12 cellular contexts compared by ENCODE assay signal in the genomic region with DNA sequence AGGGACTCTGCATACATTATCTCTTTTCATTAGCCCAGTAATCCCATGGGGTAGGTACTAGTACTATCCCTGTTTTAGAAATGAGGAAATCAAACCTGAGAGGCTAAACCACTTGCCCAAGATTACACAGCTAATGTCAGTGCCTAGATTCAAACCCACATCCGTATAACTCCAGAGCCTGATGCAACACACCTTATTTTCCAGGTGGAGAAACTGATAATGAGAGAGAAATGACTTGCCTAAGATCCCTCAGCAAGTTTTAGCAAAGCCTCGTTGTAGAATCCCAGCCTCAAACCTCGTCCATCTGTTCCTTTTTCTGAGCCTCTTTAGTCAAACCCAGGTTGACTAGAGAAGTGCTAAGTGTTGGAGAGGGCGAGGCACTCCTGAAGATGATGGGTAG. TPM values are rescaled to one million over a fixed set of nuclear protein-coding genes. Genes with fewer than 3 reads are reported as not detected.
A peak's percentile ranks its signal among the peaks of the same experiment; 100 is the strongest.
DNase-seq lines count a peak whose midpoint lies in the region; ATAC-seq and TF ChIP-seq lines count a peak whose summit lies in the region.
"Had no signal": no experiment of that assay in that cellular context is flagged by ENCODE, and none has a peak within 500 bp of the region (broad histone marks: within the 10 kb centered on the region; RNA-seq: fewer than 3 reads in every experiment).

No MANE protein-coding gene starts in this region.

- H3K27ac ChIP-seq in IMR-90 (ENCODE audit: insufficient read depth, low read length) (no peak overlapping the region), rectal smooth muscle tissue (ENCODE audit: low read depth, low read length) (peak overlapping the region; percentile 94)

- H3K4me3 ChIP-seq in IMR-90 (ENCODE audit: insufficient read depth, low read depth, low read length) (no peak overlapping the region), rectal smooth muscle tissue (ENCODE audit: low read length) (no peak overlapping the region)

- peak overlapping the region; percentile 73 for H4K91ac ChIP-seq in IMR-90 (ENCODE audit: insufficient read depth, low read depth, low read length)

- peak overlapping the region; percentile 88 for H3K4me3 Mint-ChIP-seq in glutamatergic neuron (ENCODE audit: unreplicated experiment)

- H2AK5ac ChIP-seq in IMR-90 (ENCODE audit: low read depth, low read length) = peak overlapping the region; percentile 47

- H3K18ac ChIP-seq in IMR-90 (ENCODE audit: low read depth, low read length) = peak overlapping the region; percentile 20; the same call in 1 of the 2 replicates

- H3K4me1 Mint-ChIP-seq in glutamatergic neuron (ENCODE audit: low read depth, unreplicated experiment) = peaks cover 10% of the 10 kb centered on the region

- no peak for TF ChIP-seq CTCF in IMR-90 (conservative IDR thresholded peaks at IDR 0.05; ENCODE audit: low read depth, low read length)
- no peak for TF ChIP-seq CTCF in glutamatergic neuron (IDR thresholded peaks at IDR 0.05; ENCODE audit: partially characterized antibody, unreplicated experiment)
- TF ChIP-seq CTCF in GM13976 (IDR thresholded peaks at IDR 0.05; ENCODE audit: borderline replicate concordance, control extremely low read depth, extremely low read depth, insufficient read depth, missing control alignments) = no peak

- no peak overlapping the region for H2AK9ac ChIP-seq in IMR-90 (replicated peaks; ENCODE audit: low read depth, low read length, poor library complexity)

- no peak overlapping the region for H2AFZ ChIP-seq in IMR-90 (replicated peaks; ENCODE audit: low read length, poor library complexity)

- H3K27me3 Mint-ChIP-seq in glutamatergic neuron (ENCODE audit: unreplicated experiment) = peaks cover 8% of the 10 kb centered on the region

- TF ChIP-seq POLR2A in IMR-90 (IDR thresholded peaks at IDR 0.05; ENCODE audit: low read depth, low read length) = no peak

- TF ChIP-seq RAD21 in IMR-90 (IDR thresholded peaks at IDR 0.05; ENCODE audit: low read length) = no peak

- POLR2A ChIA-PET in IMR-90 (lab: Charles Lee; ENCODE audit: unreplicated experiment) = no interaction called here

- H3K23ac ChIP-seq in IMR-90 (ENCODE audit: low read depth, low read length) = 0 out of 2 replicates have a peak overlapping the region, but pooled peaks have one; percentile 54

- H3K27me3 ChIP-seq in IMR-90 (ENCODE audit: control insufficient read depth, insufficient read depth, low read length) (no peaks in the 10 kb centered on the region), rectal smooth muscle tissue (ENCODE audit: control insufficient read depth, insufficient read depth, low read length) (no peaks in the 10 kb centered on the region)
- H3K27me3 ChIP-seq: adrenal gland had no signal

- in situ Hi-C loops in IMR-90 (cut with MboI; ENCODE audit: low sequenced_read_pairs) = no loop called here
- in situ Hi-C loops in GM13976 (cut with MboI; ENCODE audit: low sequenced_read_pairs, unreplicated experiment) = no loop called here

- intact Hi-C loops in IMR-90 (cut with micrococcal nuclease) = loop anchor here (5.0 kb wide), 2 partner anchors 91 to 99 kb away; no protein-coding TSS in a partner anchor

- no peaks in the 10 kb centered on the region for H3K36me3 Mint-ChIP-seq in glutamatergic neuron (ENCODE audit: unreplicated experiment)

- H3K9me1 ChIP-seq in IMR-90 (ENCODE audit: insufficient read depth, low read length) = peaks cover 7% of the 10 kb centered on the region; the same call in 1 of the 2 replicates

- 0 out of 2 replicates have a peak overlapping the region, but pooled peaks have one; percentile 18 for H3K14ac ChIP-seq in IMR-90 (replicated peaks; ENCODE audit: low read depth, low read length)

- H3K9ac ChIP-seq in IMR-90 (ENCODE audit: low read depth, low read length) = peak overlapping the region; percentile 58; the same call in 1 of the 2 replicates
- H3K9ac ChIP-seq in rectal smooth muscle tissue (ENCODE audit: low read length) = no peak overlapping the region

- peaks cover 0 to 26% of the 10 kb centered on the region in 2 experiments; a peak in 2 of 4 replicates for H3K79me1 ChIP-seq in IMR-90 (ENCODE audit: low read depth in 1 of 2, low read length in 2 of 2)

- peak overlapping the region; percentile 83 for H3K27ac Mint-ChIP-seq in glutamatergic neuron (ENCODE audit: unreplicated experiment)

- dilution Hi-C loops in IMR-90 (cut with HindIII; ENCODE audit: low sequenced_read_pairs, unreplicated experiment) = no loop called here

- no peak overlapping the region for H2BK5ac ChIP-seq in IMR-90 (ENCODE audit: low read depth, low read length, poor library complexity, severe bottlenecking)

- H2BK120ac ChIP-seq in IMR-90 (ENCODE audit: low read depth, low read length) = peak overlapping the region; percentile 85

- DNase-seq in NCI-H82 (lab: John Stamatoyannopoulos, UW) = peak; percentile 4
- DNase-seq in NCI-H82 treated with DMSO at 0.1 percent for 48 hours (lab: John Stamatoyannopoulos, UW; ENCODE audit: unreplicated experiment) = no peak
- DNase-seq in IMR-90 = no peak
- DNase-seq in glutamatergic neuron = no peak
- DNase-seq in activated CD8-positive, alpha-beta memory T cell treated with anti-CD3 and anti-CD28 coated beads for 24 hours = no peak
- DNase-seq in NCI-H1105 treated with DMSO at 0.1 percent for 48 hours (lab: John Stamatoyannopoulos, UW) = no peak
- DNase-seq in GM13976 (ENCODE audit: low spot score) = no peak
- DNase-seq: 8988T, NCI-H187 had no signal

- peak overlapping the region; percentile 89; the same call in 1 of the 2 replicates for H2BK20ac ChIP-seq in IMR-90 (ENCODE audit: low read depth, low read length)

- peak overlapping the region; percentile 10 to 13; a peak in 2 of 4 replicates for H4K8ac ChIP-seq in IMR-90 (ENCODE audit: low read depth in 2 of 2, low read length in 2 of 2)

- H4K20me1 ChIP-seq in IMR-90 (ENCODE audit: insufficient read depth, low read length) = no peaks in the 10 kb centered on the region; the same call in 1 of the 2 replicates

- no peak for ATAC-seq in IMR-90 (ENCODE audit: low read depth)

- H3K9me3 Mint-ChIP-seq in glutamatergic neuron (ENCODE audit: unreplicated experiment) = peaks cover 9% of the 10 kb centered on the region
- H3K9me3 Mint-ChIP-seq: activated T-cell treated with anti-CD3 and anti-CD28 coated beads, Interleukin-2, amount 50 U/mL, for 24 hours had no signal

- H3K4me2 ChIP-seq in IMR-90 (ENCODE audit: low read depth, low read length) = no peak overlapping the region

- H4K5ac ChIP-seq in IMR-90 (ENCODE audit: low read depth, low read length) = peak overlapping the region; percentile 40; the same call in 1 of the 2 replicates

- 100% methylated on average over 1 of the region's 4 CpGs; no CpG with 5 or more reads in 1 of the 2 experiments for WGBS in IMR-90 (ENCODE audit: extremely low coverage in 2 of 2, insufficient read length in 1 of 2), 2 experiments

- CTCF ChIA-PET in IMR-90 (lab: Yijun Ruan, JAX) = no interaction called here

- H3K9me3 ChIP-seq in IMR-90 (ENCODE audit: control insufficient read depth, insufficient read depth, low read length) = no peaks in the 10 kb centered on the region
- H3K9me3 ChIP-seq: adrenal gland had no signal

- no peaks in the 10 kb centered on the region for H3K36me3 ChIP-seq in IMR-90 (ENCODE audit: control insufficient read depth, insufficient read depth, low read length)
- H3K36me3 ChIP-seq in rectal smooth muscle tissue (ENCODE audit: control insufficient read depth, insufficient read depth, low read length) = no peaks in the 10 kb centered on the region
- H3K36me3 ChIP-seq: adrenal gland had no signal

- BruUV-seq in IMR-90 (replicated peaks; lab: Mats Ljungman, UMichigan) = no TSS peak

- H2BK15ac ChIP-seq in IMR-90 (ENCODE audit: low read depth, low read length) = peak overlapping the region; percentile 86; the same call in 2 of the 3 replicates

- H3K56ac ChIP-seq in IMR-90 (ENCODE audit: extremely low read depth, insufficient read depth, low read length) = no peak overlapping the region

- peaks cover 6% of the 10 kb centered on the region for H3K4me1 ChIP-seq in IMR-90 (ENCODE audit: control insufficient read depth, insufficient read depth, low read length)
- H3K4me1 ChIP-seq in rectal smooth muscle tissue (ENCODE audit: control insufficient read depth, insufficient read depth, low read length) = peaks cover 13% of the 10 kb centered on the region

- peak overlapping the region; percentile 72 for H3K4ac ChIP-seq in IMR-90 (ENCODE audit: low read depth, low read length)

TF ChIP-seq in IMR-90, 13 proteins besides CTCF, POLR2A, EP300 and RAD21:
- TF ChIP-seq RCOR1 (IDR thresholded peaks at IDR 0.05; ENCODE audit: insufficient replicate concordance, low read length) = no peak
- TF ChIP-seq, protein P1, sequence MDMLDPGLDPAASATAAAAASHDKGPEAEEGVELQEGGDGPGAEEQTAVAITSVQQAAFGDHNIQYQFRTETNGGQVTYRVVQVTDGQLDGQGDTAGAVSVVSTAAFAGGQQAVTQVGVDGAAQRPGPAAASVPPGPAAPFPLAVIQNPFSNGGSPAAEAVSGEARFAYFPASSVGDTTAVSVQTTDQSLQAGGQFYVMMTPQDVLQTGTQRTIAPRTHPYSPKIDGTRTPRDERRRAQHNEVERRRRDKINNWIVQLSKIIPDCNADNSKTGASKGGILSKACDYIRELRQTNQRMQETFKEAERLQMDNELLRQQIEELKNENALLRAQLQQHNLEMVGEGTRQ (IDR thresholded peaks at IDR 0.05; ENCODE audit: low read depth, low read length) = no peak
- TF ChIP-seq, protein P2, sequence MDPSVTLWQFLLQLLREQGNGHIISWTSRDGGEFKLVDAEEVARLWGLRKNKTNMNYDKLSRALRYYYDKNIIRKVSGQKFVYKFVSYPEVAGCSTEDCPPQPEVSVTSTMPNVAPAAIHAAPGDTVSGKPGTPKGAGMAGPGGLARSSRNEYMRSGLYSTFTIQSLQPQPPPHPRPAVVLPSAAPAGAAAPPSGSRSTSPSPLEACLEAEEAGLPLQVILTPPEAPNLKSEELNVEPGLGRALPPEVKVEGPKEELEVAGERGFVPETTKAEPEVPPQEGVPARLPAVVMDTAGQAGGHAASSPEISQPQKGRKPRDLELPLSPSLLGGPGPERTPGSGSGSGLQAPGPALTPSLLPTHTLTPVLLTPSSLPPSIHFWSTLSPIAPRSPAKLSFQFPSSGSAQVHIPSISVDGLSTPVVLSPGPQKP (IDR thresholded peaks at IDR 0.05; ENCODE audit: borderline replicate concordance, low read depth, low read length) = no peak
- TF ChIP-seq MXI1 (IDR thresholded peaks at IDR 0.05; ENCODE audit: borderline replicate concordance, low read depth, low read length) = no peak
- no peak for TF ChIP-seq MAZ (IDR thresholded peaks at IDR 0.05; ENCODE audit: borderline replicate concordance, low read depth, low read length)

RNA-seq across cellular contexts. Expression of a gene that starts 1.1 kb away (rescaled TPM):
- total RNA-seq in IMR-90 (2012; rRNA removed) = 35.5 and 38.3 TPM in 2 replicates
- 47.8 and 49.2 TPM in 2 replicates for polyA plus RNA-seq in IMR-90 (2012; rRNA removed)
- polyA plus RNA-seq in IMR-90 (2012; cell fraction: cytosol; rRNA removed) = 25.7 and 37.1 TPM in 2 replicates
- 70.4 and 79.6 TPM in 2 replicates for polyA plus RNA-seq in IMR-90 (2012; cell fraction: nucleus; rRNA removed; ENCODE audit: low replicate concordance)
- total RNA-seq in glutamatergic neuron (ENCODE audit: unreplicated experiment) = 41.2 TPM
